In the genomic region with DNA sequence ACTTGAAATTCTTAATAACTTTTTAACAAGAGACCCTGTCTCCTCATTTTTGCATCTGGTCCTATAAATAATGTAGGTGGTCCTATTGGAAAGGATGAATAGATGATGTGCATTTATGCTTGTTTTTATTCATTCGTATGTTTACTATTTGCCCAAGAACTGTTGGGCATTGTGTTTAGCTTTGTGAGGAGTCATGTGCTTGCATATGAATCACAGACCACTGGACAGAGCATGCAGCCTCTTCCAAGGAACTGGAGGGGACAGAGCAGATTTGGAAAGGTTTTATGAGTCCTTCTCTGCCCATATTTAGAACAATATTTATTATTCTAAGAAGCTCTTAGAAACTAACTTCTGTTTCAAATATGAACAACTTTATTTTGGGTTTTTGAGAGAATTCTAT, we compare ENCODE assay signal across 21 cellular contexts.
"Had no signal": no experiment of that assay in that cellular context is flagged by ENCODE, and none has a peak within 500 bp of the region (broad histone marks: within the 10 kb centered on the region; RNA-seq: fewer than 3 reads in every experiment).

No MANE protein-coding gene starts in this region.

- H3K4me3 ChIP-seq: coronary artery, heart left ventricle, lung, pancreas, prostate gland, skin epidermis, testis, tibial nerve had no signal

- H3K4me3 Mint-ChIP-seq: naive B cell; nephron; stimulated activated naive B cell treated with anti-CD40 and anti-IgM and Interleukin-4, amounts not matched to agents 10 μg/mL and 1 μg/mL and 100 μg/mL, for 72 hours; stimulated activated naive CD8-positive, alpha-beta T cell treated with anti-CD3 and anti-CD28 coated beads, Interleukin-15, amount 100 ng/mL, for 72 hours had no signal

- H3K27ac ChIP-seq: coronary artery, heart left ventricle, pancreas, prostate gland, skin epidermis, testis had no signal

- H3K27me3 Mint-ChIP-seq: naive B cell; stimulated activated naive B cell treated with anti-CD40 and anti-IgM and Interleukin-4, amounts not matched to agents 10 μg/mL and 1 μg/mL and 100 μg/mL, for 72 hours; stimulated activated naive CD8-positive, alpha-beta T cell treated with anti-CD3 and anti-CD28 coated beads, Interleukin-15, amount 100 ng/mL, for 72 hours had no signal

- H3K9me3 Mint-ChIP-seq: naive B cell; nephron; stimulated activated naive B cell treated with anti-CD40 and anti-IgM and Interleukin-4, amounts not matched to agents 10 μg/mL and 1 μg/mL and 100 μg/mL, for 72 hours had no signal

- H3K27ac Mint-ChIP-seq: nephron; stimulated activated naive B cell treated with anti-CD40 and anti-IgM and Interleukin-4, amounts not matched to agents 10 μg/mL and 1 μg/mL and 100 μg/mL, for 72 hours; stimulated activated naive CD8-positive, alpha-beta T cell treated with anti-CD3 and anti-CD28 coated beads, Interleukin-15, amount 100 ng/mL, for 72 hours had no signal

- H3K27me3 ChIP-seq: heart left ventricle, pancreas, testis, tibial nerve had no signal

- H3K4me1 ChIP-seq: heart left ventricle, pancreas, prostate gland, testis had no signal

- ATAC-seq: heart left ventricle; left colon; left ventricle myocardium superior; sciatic nerve; stimulated activated naive CD8-positive, alpha-beta T cell treated with anti-CD3 and anti-CD28 coated beads, Interleukin-15, amount 100 ng/mL, for 72 hours had no signal

- H3K36me3 ChIP-seq: heart left ventricle, pancreas, prostate gland had no signal

- H3K4me1 Mint-ChIP-seq: naive B cell; stimulated activated naive B cell treated with anti-CD40 and anti-IgM and Interleukin-4, amounts not matched to agents 10 μg/mL and 1 μg/mL and 100 μg/mL, for 72 hours; stimulated activated naive CD8-positive, alpha-beta T cell treated with anti-CD3 and anti-CD28 coated beads, Interleukin-15, amount 100 ng/mL, for 72 hours had no signal

- H3K9me3 ChIP-seq: heart left ventricle, pancreas, prostate gland, testis, tibial nerve had no signal

- H3K36me3 Mint-ChIP-seq: stimulated activated naive B cell treated with anti-CD40 and anti-IgM and Interleukin-4, amounts not matched to agents 10 μg/mL and 1 μg/mL and 100 μg/mL, for 72 hours had no signal

- DNase-seq: effector CD8-positive, alpha-beta T cell; heart left ventricle; hippocampal formation; left colon; left ventricle myocardium superior; mesenchymal stem cell; naive B cell; occipital lobe; pancreas; stimulated activated CD4-positive, alpha-beta T cell treated with anti-CD3 and anti-CD28 coated beads, Interleukin-2, amount 100 ng/mL, for 24 hours; stimulated activated CD4-positive, alpha-beta T cell treated with anti-CD3 and anti-CD28 coated beads, Interleukin-4, amount 100 ng/mL, for 4 hours; stimulated activated naive B cell treated with anti-CD40 and anti-IgM and Interleukin-4, amounts not matched to agents 10 μg/mL and 1 μg/mL and 100 μg/mL, for 72 hours; stimulated activated naive CD8-positive, alpha-beta T cell treated with anti-CD3 and anti-CD28 coated beads, Interleukin-15, amount 100 ng/mL, for 72 hours; testis had no signal
